Comparison of ENCODE assay signal across 1 cellular context in genomic region chr19:13632164-13632563, GRCh38.
TF ChIP-seq lines count a peak whose summit lies in the region.

No MANE protein-coding gene starts in this region.

TF ChIP-seq in HEK293, 187 proteins besides CTCF, POLR2A, EP300 and RAD21 (continued from another document):
- TF ChIP-seq ZBTB1 (tag by site-specific recombination; IDR thresholded peaks at IDR 0.05), result 0 out of 2 replicates have a peak, but pooled peaks have one; percentile 22
- TF ChIP-seq ZBTB8A (tag by site-specific recombination; IDR thresholded peaks at IDR 0.05), result peak; percentile 49
- 0 out of 2 replicates have a peak, but pooled peaks have one; percentile 65 for TF ChIP-seq ZNF202 (tag by site-specific recombination; IDR thresholded peaks at IDR 0.05; ENCODE audit: borderline replicate concordance)
- peak; percentile 45; the same call in 1 of the 2 replicates for TF ChIP-seq ZNF629 (tag by site-specific recombination; IDR thresholded peaks at IDR 0.05)
- TF ChIP-seq REST (tag by site-specific recombination; IDR thresholded peaks at IDR 0.05), result 0 out of 2 replicates have a peak, but pooled peaks have one; percentile 43
- TF ChIP-seq ZNF560 (tag by site-specific recombination; IDR thresholded peaks at IDR 0.05; ENCODE audit: borderline replicate concordance), result peak; percentile 79; the same call in 1 of the 2 replicates
- peak; percentile 87; the same call in 1 of the 2 replicates for TF ChIP-seq ZNF394 (tag by site-specific recombination; IDR thresholded peaks at IDR 0.05; ENCODE audit: borderline replicate concordance)
